Comparison of ENCODE assay signal across 11 cellular contexts in the genomic region with DNA sequence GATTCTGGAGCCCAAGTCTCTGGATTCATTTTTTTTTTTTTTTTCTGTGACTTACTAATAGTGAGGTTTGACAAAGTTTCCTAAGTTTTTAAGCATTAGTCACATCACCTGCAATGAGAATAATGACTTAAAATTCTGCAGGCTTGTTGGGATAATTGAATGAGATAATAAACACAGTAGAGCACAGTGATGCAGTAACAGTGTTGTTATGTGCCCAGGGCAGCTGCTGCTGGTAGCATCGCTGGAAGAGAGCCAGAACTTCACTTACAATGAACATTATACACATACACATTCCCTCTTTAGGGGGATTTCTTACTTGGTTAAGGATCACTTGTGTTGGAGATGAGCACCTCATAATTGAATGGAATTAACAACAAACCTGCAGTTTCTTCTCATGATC.
A peak's percentile ranks its signal among the peaks of the same experiment; 100 is the strongest.
DNase-seq lines count a peak whose midpoint lies in the region; ATAC-seq and TF ChIP-seq lines count a peak whose summit lies in the region.
"Had no signal": no experiment of that assay in that cellular context is flagged by ENCODE, and none has a peak within 500 bp of the region (broad histone marks: within the 10 kb centered on the region; RNA-seq: fewer than 3 reads in every experiment).

No MANE protein-coding gene starts in this region.

- no peaks in the 10 kb centered on the region for H3K36me3 Mint-ChIP-seq in T-helper 17 cell (ENCODE audit: low read depth)
- H3K36me3 Mint-ChIP-seq: IgD-negative memory B cell had no signal

- ATAC-seq in HG03460 (IDR thresholded peaks at IDR 0.05; ENCODE audit: unreplicated experiment) (no peak), T-helper 17 cell (no peak)
- ATAC-seq: heart left ventricle had no signal

- no peaks in the 10 kb centered on the region for H3K27me3 Mint-ChIP-seq in T-helper 17 cell

- no peak overlapping the region for H3K27ac Mint-ChIP-seq in T-helper 17 cell
- H3K27ac Mint-ChIP-seq: IgD-negative memory B cell had no signal

- no peak for TF ChIP-seq CTCF in GM10248 (IDR thresholded peaks at IDR 0.05; ENCODE audit: control extremely low read depth, extremely low read depth, low read depth, missing control alignments)

- DNase-seq in ELR (ENCODE audit: low read depth), result peak; percentile 74
- peak; percentile 1 for DNase-seq in NCI-H2107 (lab: John Stamatoyannopoulos, UW)
- peak; percentile 14 for DNase-seq in T1000 (lab: John Stamatoyannopoulos, UW)
- peak; percentile 43 for DNase-seq in myocyte (ENCODE audit: low read depth)
- DNase-seq in activated T-cell treated with anti-CD3 and anti-CD28 coated beads for 4 hours, result no peak
- no peak for DNase-seq in GM10248 (ENCODE audit: extremely low spot score)
- DNase-seq in T-helper 17 cell, result no peak
- DNase-seq: heart left ventricle, SIG-M5 had no signal

- CTCF ChIA-PET in GM10248 (lab: Yijun Ruan, JAX), result interaction anchor here (1.2 to 1.3 kb wide), 2 partner anchors 16 to 178 kb away, joined by 6 to 7 read pairs; no protein-coding TSS in a partner anchor

- H3K9me3 ChIP-seq in T-helper 17 cell (ENCODE audit: control insufficient read depth, low read length, poor library complexity, severe bottlenecking), result no peaks in the 10 kb centered on the region
- H3K9me3 ChIP-seq: heart left ventricle had no signal

- POLR2A ChIA-PET in GM10248 (lab: Yijun Ruan, JAX), result no interaction called here

- peaks cover 2% of the 10 kb centered on the region for H3K4me1 Mint-ChIP-seq in T-helper 17 cell
- H3K4me1 Mint-ChIP-seq: IgD-negative memory B cell had no signal

- no peak overlapping the region for H3K4me3 Mint-ChIP-seq in T-helper 17 cell

Comparison
In these comparisons a context has a peak if more than half of its experiments do, and no peak if none do; other contexts are left out.
1. DNase-seq: peak in ELR (single experiment), NCI-H2107 (single experiment), T1000 (single experiment) and myocyte (single experiment); none in activated T-cell treated with anti-CD3 and anti-CD28 coated beads for 4 hours (single experiment), GM10248 (single experiment) and T-helper 17 cell (0 of 3).